7 cellular contexts compared by ENCODE assay signal in genomic region chr2:199850250-199850717, GRCh38. TPM values are rescaled to one million over a fixed set of nuclear protein-coding genes. Genes with fewer than 3 reads are reported as not detected.
A peak's percentile ranks its signal among the peaks of the same experiment; 100 is the strongest.
DNase-seq lines count a peak whose midpoint lies in the region; ATAC-seq lines count a peak whose summit lies in the region.

No MANE protein-coding gene starts in this region.

- H3K9ac ChIP-seq in iPS-15b (ENCODE audit: low read depth, low read length): no peak overlapping the region

- peak overlapping the region; percentile 44 for H3K4me3 ChIP-seq in HAP-1
- peak overlapping the region; percentile 75 for H3K4me3 ChIP-seq in iPS-15b (ENCODE audit: low read depth, low read length)

- no peak for ATAC-seq in stimulated activated memory B cell treated with anti-CD40 and anti-IgM and Interleukin-4, amounts not matched to agents 10 μg/mL and 1 μg/mL and 100 μg/mL, for 72 hours

- intact Hi-C loops in activated CD4-positive, alpha-beta memory T cell treated with anti-CD3 and anti-CD28 coated beads for 36 hours (cut with micrococcal nuclease): loop anchor here (5.0 kb wide), 1 partner anchor 92 kb away; no protein-coding TSS in a partner anchor

- CTCF ChIA-PET in activated CD4-positive, alpha-beta memory T cell treated with anti-CD3 and anti-CD28 coated beads for 36 hours (lab: Charles Lee): interaction anchor here (0.9 to 1.3 kb wide), 4 partner anchors 11 to 145 kb away, joined by 3 to 6 read pairs (median 4); no protein-coding TSS in a partner anchor

- H3K36me3 Mint-ChIP-seq in activated CD4-positive, alpha-beta memory T cell treated with anti-CD3 and anti-CD28 coated beads for 36 hours: peaks cover 2% of the 10 kb centered on the region
- H3K36me3 Mint-ChIP-seq in stimulated activated memory B cell treated with anti-CD40 and anti-IgM and Interleukin-4, amounts not matched to agents 10 μg/mL and 1 μg/mL and 100 μg/mL, for 72 hours: peaks cover 6% of the 10 kb centered on the region

- POLR2A ChIA-PET in activated CD4-positive, alpha-beta memory T cell treated with anti-CD3 and anti-CD28 coated beads for 36 hours (lab: Charles Lee): interaction anchor here (1.1 kb wide), 1 partner anchor 60 kb away, joined by 3 read pairs; no protein-coding TSS in a partner anchor

- H3K27ac Mint-ChIP-seq in activated CD4-positive, alpha-beta memory T cell treated with anti-CD3 and anti-CD28 coated beads for 36 hours: no peak overlapping the region
- peak overlapping the region; percentile 85 for H3K27ac Mint-ChIP-seq in stimulated activated memory B cell treated with anti-CD40 and anti-IgM and Interleukin-4, amounts not matched to agents 10 μg/mL and 1 μg/mL and 100 μg/mL, for 72 hours

- no peaks in the 10 kb centered on the region for H3K27me3 Mint-ChIP-seq in activated CD4-positive, alpha-beta memory T cell treated with anti-CD3 and anti-CD28 coated beads for 36 hours
- H3K27me3 Mint-ChIP-seq in stimulated activated memory B cell treated with anti-CD40 and anti-IgM and Interleukin-4, amounts not matched to agents 10 μg/mL and 1 μg/mL and 100 μg/mL, for 72 hours: no peaks in the 10 kb centered on the region

- H3K36me3 ChIP-seq in HAP-1 (replicated peaks) (no peaks in the 10 kb centered on the region), iPS-15b (ENCODE audit: control insufficient read depth, insufficient read depth, low read length) (no peaks in the 10 kb centered on the region)

- H3K4me3 Mint-ChIP-seq in activated CD4-positive, alpha-beta memory T cell treated with anti-CD3 and anti-CD28 coated beads for 36 hours: peak overlapping the region; percentile 65
- peak overlapping the region; percentile 69 for H3K4me3 Mint-ChIP-seq in stimulated activated memory B cell treated with anti-CD40 and anti-IgM and Interleukin-4, amounts not matched to agents 10 μg/mL and 1 μg/mL and 100 μg/mL, for 72 hours

- no peaks in the 10 kb centered on the region for H3K9me3 Mint-ChIP-seq in activated CD4-positive, alpha-beta memory T cell treated with anti-CD3 and anti-CD28 coated beads for 36 hours
- H3K9me3 Mint-ChIP-seq in stimulated activated memory B cell treated with anti-CD40 and anti-IgM and Interleukin-4, amounts not matched to agents 10 μg/mL and 1 μg/mL and 100 μg/mL, for 72 hours: no peaks in the 10 kb centered on the region

- DNase-seq in HAP-1 (ENCODE audit: low spot score in 2 of 2): no peak
- DNase-seq in activated CD4-positive, alpha-beta memory T cell treated with anti-CD3 and anti-CD28 coated beads for 36 hours: no peak
- no peak for DNase-seq in epidermal melanocyte (ENCODE audit: insufficient read length, low spot score)
- no peak for DNase-seq in germinal center (ENCODE audit: low spot score)
- no peak for DNase-seq in HuH-7 (ENCODE audit: low spot score)

- H3K9me3 ChIP-seq in HAP-1 (no peaks in the 10 kb centered on the region), iPS-15b (ENCODE audit: control insufficient read depth, insufficient read depth, low read length) (no peaks in the 10 kb centered on the region)

- no peaks in the 10 kb centered on the region for H3K27me3 ChIP-seq in HAP-1 (ENCODE audit: low read depth)
- H3K27me3 ChIP-seq in iPS-15b (ENCODE audit: control insufficient read depth, insufficient read depth, low read length): peaks cover 9% of the 10 kb centered on the region

- in situ Hi-C loops in HAP-1 (cut with MboI; ENCODE audit: low sequenced_read_pairs): no loop called here

- H3K4me1 ChIP-seq in HAP-1 (peaks cover 25% of the 10 kb centered on the region), iPS-15b (ENCODE audit: control insufficient read depth, insufficient read depth, low read length) (peaks cover 10% of the 10 kb centered on the region)

- H3K4me1 Mint-ChIP-seq in activated CD4-positive, alpha-beta memory T cell treated with anti-CD3 and anti-CD28 coated beads for 36 hours (ENCODE audit: low read depth): peaks cover 9% of the 10 kb centered on the region
- no peaks in the 10 kb centered on the region for H3K4me1 Mint-ChIP-seq in stimulated activated memory B cell treated with anti-CD40 and anti-IgM and Interleukin-4, amounts not matched to agents 10 μg/mL and 1 μg/mL and 100 μg/mL, for 72 hours

RNA-seq across cellular contexts. Expression of gene FTCDNL1, which starts 0.7 kb away (rescaled TPM):
- 1 to 10 TPM; 2.9 to 3.3 TPM for total RNA-seq in activated CD4-positive, alpha-beta memory T cell treated with anti-CD3 and anti-CD28 coated beads for 36 hours
